ENCODE assay signal across 8 cellular contexts in the genomic region with DNA sequence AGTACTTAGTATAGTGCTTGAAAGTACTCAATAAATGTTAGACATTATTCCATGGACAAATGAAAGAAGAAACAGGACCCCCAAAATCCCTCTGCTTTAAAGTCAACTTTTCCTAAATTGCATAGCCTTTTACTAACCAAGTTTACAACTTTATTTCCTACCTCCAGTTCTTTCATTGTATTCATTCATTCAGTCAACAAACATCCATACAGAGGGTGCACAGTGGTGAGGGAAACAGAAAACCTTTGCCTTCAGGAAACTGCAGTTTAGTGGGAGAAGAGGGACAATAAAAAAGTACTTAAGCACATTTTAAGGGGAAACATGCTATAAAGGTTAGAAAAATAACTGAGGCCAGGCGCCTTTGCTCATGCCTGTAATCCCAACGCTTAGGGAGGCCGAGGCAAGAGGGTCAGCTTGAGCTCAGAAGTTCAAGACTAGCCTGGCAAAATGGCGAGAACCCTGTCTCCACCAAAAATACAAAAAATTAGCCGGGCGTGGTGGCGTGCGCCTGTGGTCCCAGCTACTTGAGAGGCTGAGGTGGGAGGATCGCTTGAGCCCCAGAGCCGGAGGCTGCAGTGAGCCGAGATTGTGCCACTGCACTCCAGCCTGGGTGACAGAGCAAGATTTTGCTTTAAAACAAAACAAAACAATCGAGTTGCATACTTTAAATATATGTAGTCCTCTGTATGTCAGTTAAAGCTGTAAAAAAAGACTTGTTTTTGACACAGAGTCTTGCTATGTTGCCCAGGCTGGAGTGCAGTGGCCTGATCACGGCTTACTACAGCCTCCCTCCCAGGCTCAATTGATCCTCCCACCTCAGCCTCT. TPM values are rescaled to one million over a fixed set of nuclear protein-coding genes. Genes with fewer than 3 reads are reported as not detected.
DNase-seq lines count a peak whose midpoint lies in the region; ATAC-seq and TF ChIP-seq lines count a peak whose summit lies in the region.

No MANE protein-coding gene starts in this region.

- H3K27ac ChIP-seq in foreskin keratinocyte (peak overlapping the region; percentile 98), skeletal muscle tissue (ENCODE audit: low read depth, low read length) (peak overlapping the region; percentile 97)

- H3K4me1 ChIP-seq in foreskin keratinocyte (peaks cover 21% of the 10 kb centered on the region), skeletal muscle tissue (ENCODE audit: control insufficient read depth in 3 of 3, insufficient read depth in 3 of 3, low read length in 3 of 3) (peaks cover 7 to 15% (median 14%) of the 10 kb centered on the region in 3 donors)

- DNase-seq in H7 (no peak), foreskin keratinocyte (no peak), kidney glomerular epithelial cell (lab: John Stamatoyannopoulos, UW) (no peak)

- H3K36me3 ChIP-seq in H7 (replicated peaks; ENCODE audit: control insufficient read depth, insufficient read depth, low read length) (no peaks in the 10 kb centered on the region), skeletal muscle tissue (ENCODE audit: control insufficient read depth in 3 of 3, insufficient read depth in 3 of 3, low read length in 3 of 3) (no peaks in the 10 kb centered on the region)

- no peaks in the 10 kb centered on the region for H3K9me3 ChIP-seq in skeletal muscle tissue (ENCODE audit: control insufficient read depth in 3 of 3, low read length in 3 of 3)

- 0 out of 2 replicates have a peak, but pooled peaks cover 2% of the 10 kb centered on the region for H3K27me3 ChIP-seq in H7 (ENCODE audit: control insufficient read depth, insufficient read depth, low read length)
- H3K27me3 ChIP-seq in foreskin keratinocyte, result no peaks in the 10 kb centered on the region
- H3K27me3 ChIP-seq in skeletal muscle tissue (ENCODE audit: control insufficient read depth in 3 of 3, insufficient read depth in 3 of 3, low read length in 3 of 3), result no peaks in the 10 kb centered on the region

- H3K9ac ChIP-seq in skeletal muscle tissue (ENCODE audit: low read depth in 1 of 3, low read length in 3 of 3), result peak overlapping the region; percentile 87 to 96 (median 94)

- H3K4me3 ChIP-seq in H7 (ENCODE audit: insufficient read depth, low read depth, low read length), result peak overlapping the region; percentile 87
- H3K4me3 ChIP-seq in WI38 (ENCODE audit: low read depth, low read length), result peak overlapping the region; percentile 76
- H3K4me3 ChIP-seq in skeletal muscle tissue (ENCODE audit: low read length in 3 of 3), result peak overlapping the region; percentile 80 to 99 (median 98)

- ATAC-seq in foreskin keratinocyte (no peak), GM18867 (IDR thresholded peaks at IDR 0.05; ENCODE audit: unreplicated experiment) (no peak), HG03039 (IDR thresholded peaks at IDR 0.05; ENCODE audit: unreplicated experiment) (no peak), HG03442 (IDR thresholded peaks at IDR 0.05; ENCODE audit: unreplicated experiment) (no peak)

- TF ChIP-seq CTCF in WI38 (IDR thresholded peaks at IDR 0.05; ENCODE audit: low read depth, low read length) (no peak), foreskin keratinocyte (conservative IDR thresholded peaks at IDR 0.05) (no peak)

RNA-seq across cellular contexts. Expression of gene DENND4A, which starts 1.1 kb away (rescaled TPM):
- total RNA-seq in H7 (2014; rRNA removed; shearing (Covaris generic)), result 2.9 and 4.4 TPM in 2 replicates
- total RNA-seq in foreskin keratinocyte (11.5 and 12.9 TPM in 2 replicates), skeletal muscle tissue (30.8 TPM)
- polyA plus RNA-seq in foreskin keratinocyte, result 5.8 and 6.2 TPM in 2 replicates
